20 cellular contexts compared by ENCODE assay signal in genomic region chr9:8261737-8262136, GRCh38.
"Had no signal": no experiment of that assay in that cellular context is flagged by ENCODE, and none has a peak within 500 bp of the region (broad histone marks: within the 10 kb centered on the region; RNA-seq: fewer than 3 reads in every experiment).

No MANE protein-coding gene starts in this region.

- H3K4me3 Mint-ChIP-seq: activated CD4-positive, alpha-beta memory T cell treated with anti-CD3 and anti-CD28 coated beads for 36 hours; activated naive CD4-positive, alpha-beta T cell treated with anti-CD3 and anti-CD28 coated beads for 36 hours had no signal

- H3K4me1 ChIP-seq: esophagus muscularis mucosa, right lobe of liver, suprapubic skin, vagina had no signal

- H3K4me3 ChIP-seq: coronary artery, esophagus muscularis mucosa, right lobe of liver, skin epidermis, stomach, suprapubic skin, vagina had no signal

- H3K27ac ChIP-seq: esophagus muscularis mucosa, right lobe of liver, skin epidermis, stomach, suprapubic skin, vagina had no signal

- H3K27ac Mint-ChIP-seq: activated CD4-positive, alpha-beta memory T cell treated with anti-CD3 and anti-CD28 coated beads for 36 hours; activated naive CD4-positive, alpha-beta T cell treated with anti-CD3 and anti-CD28 coated beads for 36 hours had no signal

- H3K9me3 Mint-ChIP-seq: activated CD4-positive, alpha-beta memory T cell treated with anti-CD3 and anti-CD28 coated beads for 36 hours; activated naive CD4-positive, alpha-beta T cell treated with anti-CD3 and anti-CD28 coated beads for 36 hours had no signal

- H3K36me3 ChIP-seq: esophagus muscularis mucosa, right lobe of liver, stomach, suprapubic skin, vagina had no signal

- H3K27me3 ChIP-seq: esophagus muscularis mucosa, right lobe of liver, stomach, suprapubic skin, vagina had no signal

- H3K27me3 Mint-ChIP-seq: activated CD4-positive, alpha-beta memory T cell treated with anti-CD3 and anti-CD28 coated beads for 36 hours had no signal

- ATAC-seq: right lobe of liver had no signal

- DNase-seq: activated CD4-positive, alpha-beta memory T cell treated with anti-CD3 and anti-CD28 coated beads for 36 hours; activated CD4-positive, alpha-beta T cell treated with anti-CD3 and anti-CD28 coated beads for 48 hours; activated effector memory CD4-positive, alpha-beta T cell treated with Interleukin-2 at 50 U/mL for 16 hours; activated naive CD4-positive, alpha-beta T cell treated with anti-CD3 and anti-CD28 coated beads for 36 hours; activated T-cell treated with anti-CD3 and anti-CD28 coated beads, Interleukin-2, amount 50 U/mL, for 48 hours; amygdala; hypothalamus; left ventricle myocardium superior; mammary epithelial cell; nucleus accumbens; posterior cingulate gyrus; right lobe of liver; stimulated activated CD4-positive, alpha-beta T cell treated with anti-CD3 and anti-CD28 coated beads, Interleukin-1b, Interleukin-23, amount 100 ng/mL, for 48 hours; stomach; T1000 had no signal
